8 cellular contexts compared by ENCODE assay signal in the genomic region with DNA sequence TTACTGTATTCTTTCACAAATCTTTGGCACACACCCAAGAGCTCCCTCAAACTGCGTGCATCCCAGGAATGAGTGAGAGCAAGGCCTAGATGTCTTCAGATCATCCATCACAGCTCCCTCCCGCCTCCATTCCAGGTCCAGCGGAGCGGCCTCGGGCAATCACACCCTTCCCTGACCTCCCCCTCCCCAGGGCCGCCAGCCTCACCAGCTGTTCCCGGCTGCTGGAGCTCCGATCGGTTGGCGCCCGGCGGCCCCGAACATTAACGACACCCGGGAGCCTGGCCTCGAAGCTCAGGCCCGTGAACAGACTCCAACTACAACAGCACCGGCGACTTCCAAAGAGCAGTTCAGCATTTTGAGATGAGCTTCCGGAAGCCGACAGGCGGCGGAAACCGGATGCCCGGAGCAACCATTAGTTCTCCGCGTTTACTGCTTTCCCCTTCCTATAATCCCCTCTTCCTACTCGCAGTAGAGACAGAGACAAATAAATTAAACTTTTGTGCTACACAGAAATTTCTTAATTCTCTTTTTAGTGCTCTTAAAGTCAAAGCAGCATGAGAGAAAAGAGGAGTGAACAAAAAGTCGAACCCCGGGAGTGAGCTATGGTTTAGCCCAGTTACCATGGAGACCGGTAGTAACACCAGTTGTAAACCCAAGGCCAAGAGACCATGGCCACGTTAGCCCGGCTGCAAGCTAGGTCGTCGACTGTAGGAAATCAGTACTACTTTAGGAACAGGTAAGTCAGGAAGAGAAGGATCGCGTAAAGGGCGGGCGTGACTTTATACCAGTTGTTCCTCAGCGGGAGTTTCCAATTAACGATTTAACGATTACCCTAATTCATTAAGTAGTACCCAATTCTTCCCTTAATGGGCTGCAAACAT. TPM values are rescaled to one million over a fixed set of nuclear protein-coding genes. Genes with fewer than 3 reads are reported as not detected.
DNase-seq lines count a peak whose midpoint lies in the region; ATAC-seq, FAIRE-seq and TF ChIP-seq lines count a peak whose summit lies in the region.

Gene GPATCH2, minus strand, starts transcription at position 380 of the 881 bp plus-strand sequence. Its CDS starts 119 bp downstream, at position 261.
A gene with protein sequence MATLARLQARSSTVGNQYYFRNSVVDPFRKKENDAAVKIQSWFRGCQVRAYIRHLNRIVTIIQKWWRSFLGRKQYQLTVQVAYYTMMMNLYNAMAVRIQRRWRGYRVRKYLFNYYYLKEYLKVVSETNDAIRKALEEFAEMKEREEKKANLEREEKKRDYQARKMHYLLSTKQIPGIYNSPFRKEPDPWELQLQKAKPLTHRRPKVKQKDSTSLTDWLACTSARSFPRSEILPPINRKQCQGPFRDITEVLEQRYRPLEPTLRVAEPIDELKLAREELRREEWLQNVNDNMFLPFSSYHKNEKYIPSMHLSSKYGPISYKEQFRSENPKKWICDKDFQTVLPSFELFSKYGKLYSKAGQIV (plus strand): TSS at position 634 of the 881 bp plus-strand sequence. CDS start 35 bp downstream, at position 669.

- H3K27ac ChIP-seq in adipose tissue (ENCODE audit: low read depth, low read length) (peak within 1 kb of the TSS; percentile 21), upper lobe of right lung (peak within 1 kb of the TSS; percentile 98)

- TF ChIP-seq POLR2A in GM12891 (IDR thresholded peaks at IDR 0.05; ENCODE audit: low read depth, low read length) = peak; percentile 71

- H3K27me3 ChIP-seq in upper lobe of right lung = no peaks in the 10 kb centered on the region

- FAIRE-seq in GM12891 (lab: Jason Lieb, UNC) = peak; percentile 95

- H3K4me1 ChIP-seq in upper lobe of right lung = peaks cover 14% of the 10 kb centered on the region

- peak; percentile 99 for ATAC-seq in HG02763 (IDR thresholded peaks at IDR 0.05; ENCODE audit: unreplicated experiment)
- ATAC-seq in left cardiac atrium = peak; percentile 97 to 98
- ATAC-seq in upper lobe of right lung = peak; percentile 96

- H3K36me3 ChIP-seq in upper lobe of right lung = no peaks in the 10 kb centered on the region

- no peaks in the 10 kb centered on the region for H3K9me3 ChIP-seq in upper lobe of right lung

- intact Hi-C loops in left cardiac atrium (cut with DNase I) = no loop called here
- intact Hi-C loops in posterior vena cava (cut with DNase I) = no loop called here
- intact Hi-C loops in upper lobe of right lung (cut with DNase I) = no loop called here

- peak within 1 kb of the TSS; percentile 80 for H3K4me3 ChIP-seq in upper lobe of right lung

- TF ChIP-seq CTCF in upper lobe of right lung (IDR thresholded peaks at IDR 0.05) = peak; percentile 25

- 1% methylated on average over 42 of the region's 42 CpGs for WGBS in adipose tissue, 3 donors

- DNase-seq in GM12891 (ENCODE audit: insufficient read length, low spot score) = peak; percentile 48
- DNase-seq in NCI-H1417 (lab: John Stamatoyannopoulos, UW) = peak; percentile 88 to 99 (median 95)
- peak; percentile 89 for DNase-seq in SW480 (ENCODE audit: low spot score)
- DNase-seq in left cardiac atrium = peak; percentile 84
- peak; percentile 93 for DNase-seq in posterior vena cava (ENCODE audit: low spot score)
- DNase-seq in upper lobe of right lung = peak; percentile 89

TF ChIP-seq in GM12891, 5 proteins besides CTCF, POLR2A, EP300 and RAD21:
- TF ChIP-seq POU2F2 (IDR thresholded peaks at IDR 0.05; ENCODE audit: low read depth, low read length) (0 out of 2 replicates have a peak, but pooled peaks have one; percentile 52), PAX5 (IDR thresholded peaks at IDR 0.05; ENCODE audit: insufficient read depth, low read length, severe bottlenecking) (no peak), SPI1 (IDR thresholded peaks at IDR 0.05; ENCODE audit: low read depth, low read length) (no peak), POLR2AphosphoS5 (IDR thresholded peaks at IDR 0.05; ENCODE audit: low read depth, low read length) (peak; percentile 69), TAF1 (IDR thresholded peaks at IDR 0.05; ENCODE audit: low read depth, low read length) (peak; percentile 76; the same call in 1 of the 2 replicates)

RNA-seq across cellular contexts. Expression of gene GPATCH2, which starts in this region (rescaled TPM):
- 2.9 TPM for polyA plus RNA-seq in GM12891 (2012; ENCODE audit: low read depth, missing spikeins)
- 1 to 10 TPM; 1.8 to 6.3 (median 3.3) TPM for polyA plus RNA-seq in adipose tissue
- total RNA-seq in left cardiac atrium (10 to 100 TPM in 1 of 2 donors, 1 to 10 TPM in 1; 8.0 to 10.8 TPM), posterior vena cava (10 to 100 TPM; 15.0 to 17.2 TPM), upper lobe of right lung (11.3 TPM)

RNA-seq across cellular contexts. Expression of the second gene that starts in this region (rescaled TPM):
- 0.04 TPM for polyA plus RNA-seq in GM12891 (2012; ENCODE audit: low read depth, missing spikeins)
- under 1 TPM; 0.06 to 0.34 (median 0.21) TPM for polyA plus RNA-seq in adipose tissue
- 1 to 10 TPM; 1.2 to 1.8 TPM for total RNA-seq in left cardiac atrium
- total RNA-seq in posterior vena cava = under 1 TPM; 0.48 to 0.51 TPM
- total RNA-seq in upper lobe of right lung = 0.26 TPM

Comparison
In these comparisons a context has a peak if more than half of its experiments do, and no peak if none do; other contexts are left out.
1. Peak in every context shown above with its lines: DNase-seq, ATAC-seq, H3K4me3 ChIP-seq and H3K27ac ChIP-seq.